ENCODE assay signal across 16 cellular contexts in genomic region chr10:131650771-131651673, GRCh38.
"Had no signal": no experiment of that assay in that cellular context is flagged by ENCODE, and none has a peak within 500 bp of the region (broad histone marks: within the 10 kb centered on the region; RNA-seq: fewer than 3 reads in every experiment).

No MANE protein-coding gene starts in this region.

- H3K36me3 ChIP-seq: adrenal gland, cardiac muscle cell, thyroid gland, uterus had no signal

- H3K4me2 ChIP-seq: hepatocyte had no signal

- H3K9me3 ChIP-seq: adrenal gland, thyroid gland, uterus had no signal

- ATAC-seq: esophagus mucosa; natural killer cell; stimulated activated effector memory CD8-positive, alpha-beta T cell treated with anti-CD3 and anti-CD28 coated beads, Interleukin-12 subunit alpha, Interleukin-12 subunit beta, amount 100 ng/mL, for 72 hours had no signal

- H3K27me3 ChIP-seq: adrenal gland, thyroid gland had no signal

- H3K4me1 ChIP-seq: thyroid gland, uterus had no signal

- H3K4me3 ChIP-seq: adrenal gland, cardiac muscle cell, hepatocyte, thyroid gland, uterus had no signal

- H3K27ac ChIP-seq: adrenal gland, cardiac muscle cell, hepatocyte, thyroid gland, uterus had no signal

- H2AFZ ChIP-seq: hepatocyte had no signal

- DNase-seq: activated CD4-positive, alpha-beta T cell treated with anti-CD3 and anti-CD28 coated beads, Interleukin-2, amount 50 U/mL, for 4 hours; activated CD4-positive, CD25-positive, alpha-beta regulatory T cell treated with anti-CD3 and anti-CD28 coated beads, Interleukin-2, amount 50 U/mL, for 72 hours; activated effector memory CD4-positive, alpha-beta T cell treated with anti-CD3 and anti-CD28 coated beads, Interleukin-2, amount 50 U/mL, for 16 hours; activated T-cell treated with anti-CD3 and anti-CD28 coated beads, Interleukin-2, amount 50 U/mL, for 48 hours; adrenal gland; kidney glomerular epithelial cell; mesenchymal stem cell; natural killer cell; stimulated activated CD4-positive, alpha-beta T cell treated with anti-CD3 and anti-CD28 coated beads, Interleukin-12 subunit alpha, Interleukin-12 subunit beta, amount 100 ng/mL, for 4 hours; SW 1271; thyroid gland; uterus had no signal
